Comparison of ENCODE assay signal across 10 cellular contexts in the genomic region with DNA sequence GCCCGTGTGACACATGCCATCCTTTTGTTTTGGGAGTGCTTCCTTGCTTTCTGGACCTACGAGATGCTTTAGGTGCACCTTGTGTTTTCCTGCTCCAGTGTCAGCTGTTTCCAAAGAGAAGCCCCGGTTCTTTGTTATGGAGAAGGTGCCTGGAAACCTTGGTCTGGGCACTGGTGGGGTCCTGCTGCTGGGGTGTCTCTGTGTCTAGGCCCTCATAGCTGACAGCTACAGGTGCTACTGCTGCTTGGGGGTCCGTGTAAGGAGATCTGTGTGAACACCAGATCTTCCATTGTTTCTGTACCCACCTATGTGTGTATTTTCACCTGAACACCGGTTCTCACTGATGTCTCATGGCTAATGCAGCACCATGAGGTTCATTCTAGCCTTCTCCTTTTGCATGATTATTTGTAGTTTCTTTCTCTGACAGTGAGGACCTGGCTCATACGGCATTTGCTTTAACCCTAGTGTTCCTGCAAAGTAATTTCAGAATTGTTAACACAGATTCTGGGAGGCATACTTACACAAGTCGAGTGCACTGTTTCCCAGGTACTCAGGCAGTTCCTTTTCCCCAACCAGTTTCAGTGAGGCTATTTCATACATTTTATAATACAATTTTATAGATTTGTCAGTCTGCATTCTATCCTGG. TPM values are rescaled to one million over a fixed set of nuclear protein-coding genes. Genes with fewer than 3 reads are reported as not detected.
A peak's percentile ranks its signal among the peaks of the same experiment; 100 is the strongest.
DNase-seq lines count a peak whose midpoint lies in the region; ATAC-seq and TF ChIP-seq lines count a peak whose summit lies in the region.
"Had no signal": no experiment of that assay in that cellular context is flagged by ENCODE, and none has a peak within 500 bp of the region (broad histone marks: within the 10 kb centered on the region; RNA-seq: fewer than 3 reads in every experiment).

No MANE protein-coding gene starts in this region.

- no peak for TF ChIP-seq POLR2A in testis (IDR thresholded peaks at IDR 0.05)

- no peak for ATAC-seq in activated T-cell treated with anti-CD3 and anti-CD28 coated beads, Interleukin-2, amount 50 U/mL, for 4 hours
- no peak for ATAC-seq in stimulated activated memory B cell treated with anti-CD40 and anti-IgM and Interleukin-4, amounts not matched to agents 10 μg/mL and 1 μg/mL and 100 μg/mL, for 72 hours
- no peak for ATAC-seq in HG02973 (IDR thresholded peaks at IDR 0.05; ENCODE audit: unreplicated experiment)
- ATAC-seq in GM21526 (IDR thresholded peaks at IDR 0.05; ENCODE audit: low FRiP score, unreplicated experiment) = no peak

- H3K27me3 ChIP-seq in testis = no peaks in the 10 kb centered on the region

- H3K4me3 ChIP-seq in testis = no peak overlapping the region
- H3K4me3 ChIP-seq: mucosa of descending colon had no signal

- H3K4me1 ChIP-seq in testis = peaks cover 13% of the 10 kb centered on the region

- H3K9me3 ChIP-seq in testis = no peaks in the 10 kb centered on the region
- H3K9me3 ChIP-seq: mucosa of descending colon had no signal

- no peak for DNase-seq in activated T-cell treated with anti-CD3 and anti-CD28 coated beads, Interleukin-2, amount 50 U/mL, for 4 hours
- DNase-seq in activated T-cell treated with anti-CD3 and anti-CD28 coated beads, Interleukin-2, amount 50 U/mL, for 1 hour = no peak
- DNase-seq in SW480 (ENCODE audit: low spot score) (peak; percentile 22), epithelial cell of prostate (ENCODE audit: low read depth, low spot score) (no peak), testis (no peak)
- DNase-seq: stimulated activated CD4-positive, alpha-beta T cell treated with anti-CD3 and anti-CD28 coated beads, Interleukin-1b, Interleukin-23, amount 100 ng/mL, for 48 hours had no signal

- peak overlapping the region; percentile 1 for H3K4me3 Mint-ChIP-seq in activated T-cell treated with anti-CD3 and anti-CD28 coated beads, Interleukin-2, amount 50 U/mL, for 4 hours
- no peak overlapping the region for H3K4me3 Mint-ChIP-seq in stimulated activated memory B cell treated with anti-CD40 and anti-IgM and Interleukin-4, amounts not matched to agents 10 μg/mL and 1 μg/mL and 100 μg/mL, for 72 hours

- H3K36me3 Mint-ChIP-seq in activated T-cell treated with anti-CD3 and anti-CD28 coated beads, Interleukin-2, amount 50 U/mL, for 4 hours (ENCODE audit: insufficient read depth) = peaks cover 12% of the 10 kb centered on the region
- peaks cover 18% of the 10 kb centered on the region for H3K36me3 Mint-ChIP-seq in stimulated activated memory B cell treated with anti-CD40 and anti-IgM and Interleukin-4, amounts not matched to agents 10 μg/mL and 1 μg/mL and 100 μg/mL, for 72 hours

- intact Hi-C loops in testis (cut with DNase I; ENCODE audit: low total_unique reads) = no loop called here

- H3K27ac Mint-ChIP-seq in stimulated activated memory B cell treated with anti-CD40 and anti-IgM and Interleukin-4, amounts not matched to agents 10 μg/mL and 1 μg/mL and 100 μg/mL, for 72 hours = peak overlapping the region; percentile 91

- H3K27ac ChIP-seq in epithelial cell of prostate (peak overlapping the region; percentile 36), testis (no peak overlapping the region)

- no peaks in the 10 kb centered on the region for H3K36me3 ChIP-seq in testis (ENCODE audit: low read depth, missing control alignments)

- H3K9me3 Mint-ChIP-seq in activated T-cell treated with anti-CD3 and anti-CD28 coated beads, Interleukin-2, amount 50 U/mL, for 4 hours = no peaks in the 10 kb centered on the region
- H3K9me3 Mint-ChIP-seq in stimulated activated memory B cell treated with anti-CD40 and anti-IgM and Interleukin-4, amounts not matched to agents 10 μg/mL and 1 μg/mL and 100 μg/mL, for 72 hours = no peaks in the 10 kb centered on the region

- no peak for TF ChIP-seq CTCF in testis (IDR thresholded peaks at IDR 0.05)

- peaks cover 85% of the 10 kb centered on the region for H3K4me1 Mint-ChIP-seq in activated T-cell treated with anti-CD3 and anti-CD28 coated beads, Interleukin-2, amount 50 U/mL, for 4 hours (ENCODE audit: low read depth)
- peaks cover 78% of the 10 kb centered on the region for H3K4me1 Mint-ChIP-seq in stimulated activated memory B cell treated with anti-CD40 and anti-IgM and Interleukin-4, amounts not matched to agents 10 μg/mL and 1 μg/mL and 100 μg/mL, for 72 hours

- H3K27me3 Mint-ChIP-seq in activated T-cell treated with anti-CD3 and anti-CD28 coated beads, Interleukin-2, amount 50 U/mL, for 4 hours (ENCODE audit: low read depth) = no peaks in the 10 kb centered on the region
- H3K27me3 Mint-ChIP-seq in stimulated activated memory B cell treated with anti-CD40 and anti-IgM and Interleukin-4, amounts not matched to agents 10 μg/mL and 1 μg/mL and 100 μg/mL, for 72 hours = no peaks in the 10 kb centered on the region

- 62 to 73% methylated on average over 7 of the region's 7 CpGs for WGBS in testis, 2 donors

RNA-seq across cellular contexts. Expression of gene FAM120AOS, which starts 13.2 kb away (rescaled TPM):
- 10 to 100 TPM; 30.5 to 36.8 (median 34.4) TPM for total RNA-seq in activated T-cell treated with anti-CD3 and anti-CD28 coated beads, Interleukin-2, amount 50 U/mL, for 4 hours
- total RNA-seq in testis = 10 to 100 TPM; 40.9 to 62.0 TPM
- polyA plus RNA-seq in testis (ENCODE audit: insufficient read depth, low read depth, low replicate concordance) = 34.9 TPM

RNA-seq across cellular contexts. Expression of gene FAM120A, which starts 15.1 kb away (rescaled TPM):
- 100 to 1,000 TPM; 116 to 124 (median 123) TPM for total RNA-seq in activated T-cell treated with anti-CD3 and anti-CD28 coated beads, Interleukin-2, amount 50 U/mL, for 4 hours
- 10 to 100 TPM; 73.9 to 81.5 TPM for total RNA-seq in testis
- 39.3 TPM for polyA plus RNA-seq in testis (ENCODE audit: insufficient read depth, low read depth, low replicate concordance)
